ENCODE assay signal across 1 cellular context in genomic region chr17:44907696-44908470, GRCh38.
TF ChIP-seq lines count a peak whose summit lies in the region.

No MANE protein-coding gene starts in this region.

TF ChIP-seq in IMR-90, 13 proteins besides CTCF, POLR2A, EP300 and RAD21:
- no peak for TF ChIP-seq RFX5 (IDR thresholded peaks at IDR 0.05; ENCODE audit: low read depth, low read length)
- no peak for TF ChIP-seq NFE2L2 (IDR thresholded peaks at IDR 0.05; ENCODE audit: low read depth, low read length)
- no peak for TF ChIP-seq SMC3 (IDR thresholded peaks at IDR 0.05; ENCODE audit: low read depth, low read length)
- TF ChIP-seq USF2 (IDR thresholded peaks at IDR 0.05; ENCODE audit: low read depth, low read length), result no peak
- no peak for TF ChIP-seq CEBPB (IDR thresholded peaks at IDR 0.05; ENCODE audit: low read depth, low read length)
- no peak for TF ChIP-seq ELK1 (IDR thresholded peaks at IDR 0.05; ENCODE audit: borderline replicate concordance, low read depth, low read length)
- no peak for TF ChIP-seq MXI1 (IDR thresholded peaks at IDR 0.05; ENCODE audit: borderline replicate concordance, low read depth, low read length)
- no peak for TF ChIP-seq CHD1 (IDR thresholded peaks at IDR 0.05; ENCODE audit: low read depth, low read length)
- TF ChIP-seq FOS (IDR thresholded peaks at IDR 0.05; ENCODE audit: low read depth, low read length), result no peak
- TF ChIP-seq BHLHE40 (IDR thresholded peaks at IDR 0.05; ENCODE audit: low read depth, low read length), result no peak
- no peak for TF ChIP-seq MAZ (IDR thresholded peaks at IDR 0.05; ENCODE audit: borderline replicate concordance, low read depth, low read length)
- TF ChIP-seq MAFK (IDR thresholded peaks at IDR 0.05; ENCODE audit: low read depth, low read length), result no peak
- no peak for TF ChIP-seq RCOR1 (IDR thresholded peaks at IDR 0.05; ENCODE audit: insufficient replicate concordance, low read length)
